8 cellular contexts compared by ENCODE assay signal in the genomic region with DNA sequence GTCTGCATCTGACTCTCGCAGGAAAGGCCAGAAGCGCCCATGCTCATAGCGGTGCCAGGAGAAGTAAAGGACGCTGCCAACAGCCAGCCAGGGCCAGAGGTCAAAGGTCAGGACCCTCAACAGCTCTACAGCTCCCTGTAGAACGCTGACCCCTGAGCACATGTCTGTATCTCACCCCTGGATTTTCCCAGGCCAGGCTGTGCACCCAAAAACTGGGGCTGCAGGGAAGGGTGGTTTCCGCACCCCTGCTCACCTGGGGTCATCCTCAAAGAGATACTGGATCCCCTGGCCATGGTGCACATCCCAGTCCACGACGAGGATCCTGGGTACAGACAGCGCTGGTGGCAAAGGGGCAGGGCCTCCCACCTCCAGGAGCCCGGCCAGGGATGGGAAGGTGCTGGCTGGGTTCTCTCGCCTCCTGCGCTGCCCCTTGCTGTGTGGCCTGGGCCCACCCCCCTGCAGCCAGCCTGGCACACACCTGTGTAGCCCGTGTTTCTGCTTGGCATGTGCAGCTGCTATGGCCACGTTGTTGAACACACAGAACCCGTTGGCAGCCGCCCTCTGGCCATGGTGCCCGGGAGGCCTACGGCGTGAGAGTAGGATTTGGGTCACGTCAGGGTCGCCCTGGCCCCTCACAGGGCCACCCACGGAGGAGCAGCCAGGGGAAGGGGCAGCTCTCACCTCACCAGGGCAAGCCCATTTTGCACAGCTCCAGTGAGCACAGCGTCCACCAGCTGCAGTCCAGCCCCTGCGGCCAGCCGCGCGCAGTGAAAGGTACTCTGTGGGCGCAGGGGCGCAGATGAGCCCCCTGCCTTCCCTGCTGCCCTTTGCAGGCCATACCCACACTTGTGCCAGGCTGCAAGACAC. TPM values are rescaled to one million over a fixed set of nuclear protein-coding genes. Genes with fewer than 3 reads are reported as not detected.
A peak's percentile ranks its signal among the peaks of the same experiment; 100 is the strongest.
DNase-seq lines count a peak whose midpoint lies in the region; ATAC-seq and TF ChIP-seq lines count a peak whose summit lies in the region.
"Had no signal": no experiment of that assay in that cellular context is flagged by ENCODE, and none has a peak within 500 bp of the region (broad histone marks: within the 10 kb centered on the region; RNA-seq: fewer than 3 reads in every experiment).

No MANE protein-coding gene starts in this region.

- no peak for TF ChIP-seq EP300 in esophagus muscularis mucosa (IDR thresholded peaks at IDR 0.05)

- H3K4me3 ChIP-seq in esophagus muscularis mucosa: peak overlapping the region in 3 of 4 donors; percentile 68 to 82 (median 75)

- no peak for ATAC-seq in stimulated activated naive CD8-positive, alpha-beta T cell treated with anti-CD3 and anti-CD28 coated beads, Interleukin-15, Interleukin-2, amounts not matched to agents 100 U/mL and 50 U/mL, for 24 hours
- no peak for ATAC-seq in HG03521 (IDR thresholded peaks at IDR 0.05; ENCODE audit: unreplicated experiment)

- H3K27me3 ChIP-seq in esophagus muscularis mucosa: no peaks in the 10 kb centered on the region

- 81% methylated on average over 11 of the region's 29 CpGs for WGBS in esophagus muscularis mucosa

- H3K27ac Mint-ChIP-seq in stimulated activated naive CD8-positive, alpha-beta T cell treated with anti-CD3 and anti-CD28 coated beads, Interleukin-15, Interleukin-2, amounts not matched to agents 100 ng/mL and 50 ng/mL, for 24 hours: peak overlapping the region; percentile 61

- TF ChIP-seq POLR2A in esophagus muscularis mucosa (IDR thresholded peaks at IDR 0.05; ENCODE audit: low read depth): no peak

- intact Hi-C loops in esophagus muscularis mucosa (cut with DNase I): loop anchor here (10.0 kb wide), 1 partner anchor 225 kb away; the partner anchor contains the start of gene SBF1

- no peak overlapping the region for H3K27ac ChIP-seq in esophagus muscularis mucosa (replicated peaks in 1 of 4)

- H3K9me3 ChIP-seq in esophagus muscularis mucosa: no peaks in the 10 kb centered on the region

- H3K4me1 Mint-ChIP-seq in stimulated activated naive CD8-positive, alpha-beta T cell treated with anti-CD3 and anti-CD28 coated beads, Interleukin-15, Interleukin-2, amounts not matched to agents 100 ng/mL and 50 ng/mL, for 24 hours (ENCODE audit: low read depth): peaks cover 15% of the 10 kb centered on the region

- no peak for DNase-seq in stimulated activated naive CD8-positive, alpha-beta T cell treated with anti-CD3 and anti-CD28 coated beads, Interleukin-15, Interleukin-2, amounts not matched to agents 100 U/mL and 50 U/mL, for 24 hours
- no peak for DNase-seq in esophagus muscularis mucosa (ENCODE audit: extremely low spot score)
- DNase-seq in DMS 273 treated with DMSO at 0.1 percent for 48 hours (lab: John Stamatoyannopoulos, UW): no peak
- DNase-seq in dedifferentiated amniotic fluid mesenchymal stem cell (ENCODE audit: extremely low spot score): no peak
- DNase-seq: activated effector memory CD4-positive, alpha-beta T cell treated with anti-CD3 and anti-CD28 coated beads, Interleukin-2, amount 50 U/mL, for 16 hours; NCI-H345 had no signal

- peaks cover 0 to 22% (median 10%) of the 10 kb centered on the region in 4 donors for H3K36me3 ChIP-seq in esophagus muscularis mucosa

- peaks cover 4% of the 10 kb centered on the region for H3K36me3 Mint-ChIP-seq in stimulated activated naive CD8-positive, alpha-beta T cell treated with anti-CD3 and anti-CD28 coated beads, Interleukin-15, Interleukin-2, amounts not matched to agents 100 ng/mL and 50 ng/mL, for 24 hours (ENCODE audit: low read depth)

- H3K4me3 Mint-ChIP-seq in stimulated activated naive CD8-positive, alpha-beta T cell treated with anti-CD3 and anti-CD28 coated beads, Interleukin-15, Interleukin-2, amounts not matched to agents 100 ng/mL and 50 ng/mL, for 24 hours: peak overlapping the region; percentile 86

- no peaks in the 10 kb centered on the region for H3K9me3 Mint-ChIP-seq in stimulated activated naive CD8-positive, alpha-beta T cell treated with anti-CD3 and anti-CD28 coated beads, Interleukin-15, Interleukin-2, amounts not matched to agents 100 ng/mL and 50 ng/mL, for 24 hours

- no peaks in the 10 kb centered on the region for H3K27me3 Mint-ChIP-seq in stimulated activated naive CD8-positive, alpha-beta T cell treated with anti-CD3 and anti-CD28 coated beads, Interleukin-15, Interleukin-2, amounts not matched to agents 100 ng/mL and 50 ng/mL, for 24 hours

- no peak for TF ChIP-seq CTCF in esophagus muscularis mucosa (IDR thresholded peaks at IDR 0.05)

- H3K4me1 ChIP-seq in esophagus muscularis mucosa: peaks cover 34 to 71% (median 55%) of the 10 kb centered on the region in 4 donors

RNA-seq across cellular contexts. Expression of gene HDAC10, which starts 1.4 kb away (rescaled TPM):
- 10 to 100 TPM; 10.2 to 19.5 (median 17.4) TPM for total RNA-seq in esophagus muscularis mucosa

RNA-seq across cellular contexts. Expression of gene TUBGCP6, which starts 4.8 kb away (rescaled TPM):
- total RNA-seq in esophagus muscularis mucosa: 10 to 100 TPM; 20.2 to 38.0 (median 30.0) TPM

RNA-seq across cellular contexts. Expression of gene MAPK12, which starts 11.9 kb away (rescaled TPM):
- total RNA-seq in esophagus muscularis mucosa: 10 to 100 TPM in 3 of 4 donors, 1 to 10 TPM in 1; 5.8 to 22.9 (median 16.1) TPM

RNA-seq across cellular contexts. Expression of gene MAPK11, which starts 20.6 kb away (rescaled TPM):
- total RNA-seq in esophagus muscularis mucosa: 10 to 100 TPM in 2 of 4 donors, 1 to 10 TPM in 2; 3.7 to 12.5 (median 10.1) TPM

RNA-seq across cellular contexts. Expression of gene SELENOO, which starts 48.8 kb away (rescaled TPM):
- 10 to 100 TPM; 22.4 to 41.0 (median 23.0) TPM for total RNA-seq in esophagus muscularis mucosa
